In genomic region chr6:16836186-16836981, GRCh38 we compare ENCODE assay signal across 8 cellular contexts.
DNase-seq lines count a peak whose midpoint lies in the region; ATAC-seq, FAIRE-seq and TF ChIP-seq lines count a peak whose summit lies in the region.

No MANE protein-coding gene starts in this region.

- ATAC-seq in HG03139 (IDR thresholded peaks at IDR 0.05; ENCODE audit: unreplicated experiment) = peak; percentile 76

- peak overlapping the region in 1 of 2 donors; percentile 24 for H3K4me3 ChIP-seq in cardiac fibroblast (replicated peaks in 1 of 2; ENCODE audit: low read depth in 2 of 2, low read length in 2 of 2)

- peak; percentile 29 for DNase-seq in AG20443 (ENCODE audit: low spot score)
- peak; percentile 48 for DNase-seq in GM19239 (ENCODE audit: insufficient read length, low spot score)
- peak; percentile 9 to 19 for DNase-seq in cardiac fibroblast (ENCODE audit: low read depth in 2 of 2)
- peak; percentile 45 for DNase-seq in retina
- DNase-seq in erythroblast (lab: John Stamatoyannopoulos, UW) = no peak
- DNase-seq in DMS53 treated with DMSO at 0.1 percent for 48 hours (lab: John Stamatoyannopoulos, UW; ENCODE audit: unreplicated experiment) = no peak
- DNase-seq in HuH-7 (ENCODE audit: low spot score) = no peak

- no peak for TF ChIP-seq CTCF in cardiac fibroblast (IDR thresholded peaks at IDR 0.05; ENCODE audit: low read depth, low read length)

- peak; percentile 70 for FAIRE-seq in GM19239 (lab: Jason Lieb, UNC)

- no peak for TF ChIP-seq POLR2A in erythroblast (IDR thresholded peaks at IDR 0.05; ENCODE audit: low read length)

Comparison
In these comparisons a context has a peak if more than half of its experiments do, and no peak if none do; other contexts are left out.
1. DNase-seq: peak in AG20443 (single experiment), GM19239 (single experiment), cardiac fibroblast (2 of 2) and retina (single experiment); none in erythroblast (0 of 2), DMS53 treated with DMSO at 0.1 percent for 48 hours (single experiment) and HuH-7 (single experiment).